Comparison of ENCODE assay signal across 10 cellular contexts in the genomic region with DNA sequence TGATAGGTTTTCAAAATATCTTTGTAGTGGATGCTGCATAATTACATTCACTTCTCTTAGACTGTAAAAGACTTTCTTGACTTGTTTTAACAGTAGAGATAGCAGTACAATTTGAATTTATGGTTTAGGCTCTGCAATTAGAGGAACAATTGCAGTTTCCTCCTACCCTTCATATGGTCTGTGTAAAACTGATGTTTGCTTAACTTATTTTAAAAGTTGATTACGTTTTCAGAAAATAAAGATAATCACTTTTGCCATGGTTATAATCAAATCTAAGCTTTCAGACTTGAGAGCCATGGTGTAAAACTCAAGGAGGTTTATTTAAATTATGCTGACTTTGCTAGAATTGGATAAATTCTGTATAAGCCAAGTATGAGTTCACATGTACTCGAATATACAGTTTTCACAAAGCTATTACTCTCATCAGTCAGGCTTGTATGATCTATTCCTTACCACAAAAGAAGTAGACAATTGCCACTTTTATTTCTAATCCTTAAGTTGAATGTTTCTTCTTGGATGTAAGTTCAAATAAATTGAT. TPM values are rescaled to one million over a fixed set of nuclear protein-coding genes. Genes with fewer than 3 reads are reported as not detected.
A peak's percentile ranks its signal among the peaks of the same experiment; 100 is the strongest.
DNase-seq lines count a peak whose midpoint lies in the region; ATAC-seq and TF ChIP-seq lines count a peak whose summit lies in the region.
"Had no signal": no experiment of that assay in that cellular context is flagged by ENCODE, and none has a peak within 500 bp of the region (broad histone marks: within the 10 kb centered on the region; RNA-seq: fewer than 3 reads in every experiment).

No MANE protein-coding gene starts in this region.

- H3K4me1 Mint-ChIP-seq in T-helper 17 cell: peaks cover 22% of the 10 kb centered on the region
- peaks cover 27% of the 10 kb centered on the region for H3K4me1 Mint-ChIP-seq in CD4-positive, alpha-beta T cell (ENCODE audit: low read depth)

- peaks cover 40% of the 10 kb centered on the region for H3K79me2 ChIP-seq in Karpas-422 (ENCODE audit: low read length)

- H3K9me2 ChIP-seq in Karpas-422 (replicated peaks; ENCODE audit: insufficient read depth, low read length): no peaks in the 10 kb centered on the region

- no peak for TF ChIP-seq CTCF in A673 (conservative IDR thresholded peaks at IDR 0.05; ENCODE audit: low read depth, low read length)
- TF ChIP-seq CTCF in CD4-positive, alpha-beta T cell (IDR thresholded peaks at IDR 0.05): no peak
- TF ChIP-seq CTCF in suprapubic skin (IDR thresholded peaks at IDR 0.05): no peak

- H3K4me1 ChIP-seq in A673 (ENCODE audit: insufficient read depth, low read length, poor library complexity, severe bottlenecking) (peaks cover 76% of the 10 kb centered on the region), Karpas-422 (ENCODE audit: low read length) (peaks cover 24% of the 10 kb centered on the region), suprapubic skin (peaks cover 22% of the 10 kb centered on the region)

- no peaks in the 10 kb centered on the region for H3K9me3 ChIP-seq in A673 (ENCODE audit: low read depth, low read length, poor library complexity, severe bottlenecking)
- no peaks in the 10 kb centered on the region for H3K9me3 ChIP-seq in Karpas-422 (ENCODE audit: low read length)
- H3K9me3 ChIP-seq in T-helper 17 cell (ENCODE audit: control insufficient read depth, low read length, poor library complexity, severe bottlenecking): no peaks in the 10 kb centered on the region
- no peaks in the 10 kb centered on the region for H3K9me3 ChIP-seq in CD4-positive, alpha-beta T cell (ENCODE audit: control insufficient read depth, low read length)
- no peaks in the 10 kb centered on the region for H3K9me3 ChIP-seq in suprapubic skin
- H3K9me3 ChIP-seq: BLaER1 had no signal

- BruUV-seq in A673 (replicated peaks; lab: Mats Ljungman, UMichigan): no TSS peak

- no peak overlapping the region for H3K9ac ChIP-seq in Karpas-422 (ENCODE audit: low read length)
- H3K9ac ChIP-seq: BLaER1 had no signal

- peaks cover 10% of the 10 kb centered on the region for H3K36me3 ChIP-seq in A673 (ENCODE audit: insufficient read depth, low read length, poor library complexity, severe bottlenecking)
- H3K36me3 ChIP-seq in Karpas-422 (ENCODE audit: insufficient read depth, low read length): peaks cover 21% of the 10 kb centered on the region
- H3K36me3 ChIP-seq in suprapubic skin: peaks cover under 1% of the 10 kb centered on the region

- POLR2A ChIA-PET in A673 (lab: Charles Lee; ENCODE audit: low non-redundant PET): no interaction called here
- POLR2A ChIA-PET in CD4-positive, alpha-beta T cell (lab: Charles Lee): interaction anchor here (0.7 kb wide), 1 partner anchor 146 kb away, joined by 3 read pairs; a partner anchor contains a TSS

- ATAC-seq in T-helper 17 cell: no peak
- ATAC-seq in CD4-positive, alpha-beta T cell (ENCODE audit: poor library complexity): no peak
- ATAC-seq: HCT116 had no signal

- H3K4me3 Mint-ChIP-seq in T-helper 17 cell: no peak overlapping the region
- no peak overlapping the region for H3K4me3 Mint-ChIP-seq in CD4-positive, alpha-beta T cell

- no peak for TF ChIP-seq EP300 in suprapubic skin (IDR thresholded peaks at IDR 0.05)

- WGBS in suprapubic skin: 79% methylated on average over 2 of the region's 2 CpGs

- CTCF ChIA-PET in A673 (lab: Charles Lee): no interaction called here
- CTCF ChIA-PET in CD4-positive, alpha-beta T cell (lab: Charles Lee): no interaction called here

- no peaks in the 10 kb centered on the region for H3K27me3 Mint-ChIP-seq in T-helper 17 cell
- H3K27me3 Mint-ChIP-seq in CD4-positive, alpha-beta T cell: no peaks in the 10 kb centered on the region

- no peak overlapping the region for H2AFZ ChIP-seq in Karpas-422 (ENCODE audit: low read length)

- peak overlapping the region; percentile 45 for H3K27ac Mint-ChIP-seq in T-helper 17 cell
- H3K27ac Mint-ChIP-seq in CD4-positive, alpha-beta T cell: no peak overlapping the region

- H3K27ac ChIP-seq in A673 (ENCODE audit: low read depth, low read length, poor library complexity, severe bottlenecking) (peak overlapping the region; percentile 100), Karpas-422 (ENCODE audit: low read length) (peak overlapping the region; percentile 18), suprapubic skin (no peak overlapping the region)
- no peak overlapping the region for H3K27ac ChIP-seq in CD4-positive, alpha-beta T cell (ENCODE audit: low read depth, low read length)
- H3K27ac ChIP-seq: BLaER1 had no signal

- TF ChIP-seq POLR2A in suprapubic skin (IDR thresholded peaks at IDR 0.05): no peak

- intact Hi-C loops in A673 (cut with micrococcal nuclease; ENCODE audit: unreplicated experiment): no loop called here
- intact Hi-C loops in CD4-positive, alpha-beta T cell (cut with DNase I, micrococcal nuclease): no loop called here

- peak; percentile 67 for DNase-seq in A673 (ENCODE audit: low spot score)
- no peak for DNase-seq in Karpas-422
- DNase-seq in T-helper 17 cell: no peak
- DNase-seq in OCI-M2 (lab: John Stamatoyannopoulos, UW; ENCODE audit: unreplicated experiment): no peak
- DNase-seq in CD4-positive, alpha-beta T cell: no peak
- DNase-seq in activated CD4-positive, alpha-beta T cell treated with anti-CD3 and anti-CD28 coated beads, Interleukin-2, amount 50 U/mL, for 4 hours: no peak
- DNase-seq in suprapubic skin (ENCODE audit: low spot score in 2 of 2): no peak
- DNase-seq: AML-193 had no signal

- H3K4me3 ChIP-seq in A673 (ENCODE audit: low read depth, low read length, poor library complexity, severe bottlenecking): no peak overlapping the region
- no peak overlapping the region for H3K4me3 ChIP-seq in Karpas-422 (ENCODE audit: low read length)
- no peak overlapping the region for H3K4me3 ChIP-seq in suprapubic skin
- H3K4me3 ChIP-seq: BLaER1 had no signal

- no peak overlapping the region for H3K4me2 ChIP-seq in Karpas-422 (ENCODE audit: low read depth, low read length, poor library complexity, severe bottlenecking)
- H3K4me2 ChIP-seq: BLaER1 had no signal

- H3K9me3 Mint-ChIP-seq in CD4-positive, alpha-beta T cell: no peaks in the 10 kb centered on the region

- H4K20me1 ChIP-seq in Karpas-422 (ENCODE audit: insufficient read depth, low read depth, low read length): peaks cover 19% of the 10 kb centered on the region

- H3K27me3 ChIP-seq in A673 (replicated peaks; ENCODE audit: insufficient read depth, low read depth, low read length, poor library complexity) (no peaks in the 10 kb centered on the region), Karpas-422 (ENCODE audit: low read length) (no peaks in the 10 kb centered on the region), suprapubic skin (no peaks in the 10 kb centered on the region)
- H3K27me3 ChIP-seq in CD4-positive, alpha-beta T cell (ENCODE audit: control insufficient read depth, insufficient read depth, low read length): no peaks in the 10 kb centered on the region
- H3K27me3 ChIP-seq: BLaER1 had no signal

- H3K36me3 Mint-ChIP-seq in T-helper 17 cell (ENCODE audit: low read depth): peaks cover 2% of the 10 kb centered on the region
- H3K36me3 Mint-ChIP-seq in CD4-positive, alpha-beta T cell (ENCODE audit: low read depth): peaks cover 36% of the 10 kb centered on the region

RNA-seq across cellular contexts. Expression of a gene that starts 2.5 kb away (rescaled TPM):
- total RNA-seq in A673 (2021): 150 and 164 TPM in 2 replicates
- total RNA-seq in Karpas-422 (2014; rRNA removed; shearing (Covaris generic); ENCODE audit: low replicate concordance): 31.8 and 111 TPM in 2 replicates
- 100 to 1,000 TPM; 154 to 176 TPM for total RNA-seq in T-helper 17 cell
- total RNA-seq in CD4-positive, alpha-beta T cell: 100 to 1,000 TPM; 198 to 207 TPM
- total RNA-seq in suprapubic skin: 10 to 100 TPM; 40.3 to 95.5 (median 59.7) TPM

RNA-seq across cellular contexts. Expression of a gene that starts 21.9 kb away (rescaled TPM):
- 32.1 and 35.5 TPM in 2 replicates for total RNA-seq in A673 (2021)
- 20.2 and 50.3 TPM in 2 replicates for total RNA-seq in Karpas-422 (2014; rRNA removed; shearing (Covaris generic); ENCODE audit: low replicate concordance)
- total RNA-seq in T-helper 17 cell: 10 to 100 TPM; 26.5 to 27.3 TPM
- 10 to 100 TPM; 19.5 to 20.7 TPM for total RNA-seq in CD4-positive, alpha-beta T cell
- total RNA-seq in suprapubic skin: 10 to 100 TPM; 10.0 to 12.0 (median 11.6) TPM

RNA-seq across cellular contexts. Expression of a gene that starts 22.1 kb away (rescaled TPM):
- total RNA-seq in A673 (2021): 47.7 and 52.7 TPM in 2 replicates
- 14.0 and 31.2 TPM in 2 replicates for total RNA-seq in Karpas-422 (2014; rRNA removed; shearing (Covaris generic); ENCODE audit: low replicate concordance)
- total RNA-seq in T-helper 17 cell: 1 to 10 TPM; 2.7 to 2.8 TPM
- total RNA-seq in CD4-positive, alpha-beta T cell: 1 to 10 TPM; 1.8 to 2.2 TPM
- 1 to 10 TPM; 1.3 to 3.4 (median 2.3) TPM for total RNA-seq in suprapubic skin

Comparison
In these comparisons a context has a peak if more than half of its experiments do, and no peak if none do; other contexts are left out.
1. H3K27ac ChIP-seq: peak in A673 (single experiment) and Karpas-422 (single experiment); none in CD4-positive, alpha-beta T cell (single experiment) and suprapubic skin (single experiment).